ENCODE assay signal across 9 cellular contexts in genomic region chr2:43082111-43082877, GRCh38.
DNase-seq lines count a peak whose midpoint lies in the region; FAIRE-seq and TF ChIP-seq lines count a peak whose summit lies in the region.
"Had no signal": no experiment of that assay in that cellular context is flagged by ENCODE, and none has a peak within 500 bp of the region (broad histone marks: within the 10 kb centered on the region; RNA-seq: fewer than 3 reads in every experiment).

No MANE protein-coding gene starts in this region.

- H3K4me3 ChIP-seq in bronchial epithelial cell (ENCODE audit: low read depth, low read length) (no peak overlapping the region), skin epidermis (no peak overlapping the region)

- no peak for TF ChIP-seq CTCF in bronchial epithelial cell (IDR thresholded peaks at IDR 0.05; ENCODE audit: insufficient read depth, low read length, severe bottlenecking)

- H3K4me1 Mint-ChIP-seq in activated T-helper 2 cell treated with anti-CD3 and anti-CD28 coated beads, Interferon-gamma antibody, Interleukin-2, Interleukin-4, amounts not matched to agents 10 μg/mL and 5 μg/mL and 100 μg/mL, durations not matched to agents 14 hours and 24 hours and 36 hours (ENCODE audit: low read depth) = peaks cover 2% of the 10 kb centered on the region

- FAIRE-seq in bronchial epithelial cell (lab: Jason Lieb, UNC) = no peak

- no peaks in the 10 kb centered on the region for H3K27me3 ChIP-seq in bronchial epithelial cell (ENCODE audit: control insufficient read depth, insufficient read depth, low read length)

- no peaks in the 10 kb centered on the region for H3K36me3 ChIP-seq in bronchial epithelial cell (ENCODE audit: control insufficient read depth, insufficient read depth, low read length)

- peak overlapping the region in 20 of 21 experiments; percentile 46 to 95 (median 88) for H3K27ac ChIP-seq in skin epidermis

- intact Hi-C loops in activated T-helper 2 cell treated with anti-CD3 and anti-CD28 coated beads, Interferon-gamma antibody, Interleukin-2, Interleukin-4, amounts not matched to agents 10 μg/mL and 5 μg/mL and 100 μg/mL, durations not matched to agents 14 hours and 24 hours and 36 hours (cut with micrococcal nuclease) = no loop called here

- H3K27ac Mint-ChIP-seq in activated T-helper 2 cell treated with anti-CD3 and anti-CD28 coated beads, Interferon-gamma antibody, Interleukin-2, Interleukin-4, amounts not matched to agents 10 μg/mL and 5 μg/mL and 100 μg/mL, durations not matched to agents 14 hours and 24 hours and 36 hours = no peak overlapping the region

- no peaks in the 10 kb centered on the region for H3K9me3 Mint-ChIP-seq in activated T-helper 2 cell treated with anti-CD3 and anti-CD28 coated beads, Interferon-gamma antibody, Interleukin-2, Interleukin-4, amounts not matched to agents 10 μg/mL and 5 μg/mL and 100 μg/mL, durations not matched to agents 14 hours and 24 hours and 36 hours

- DNase-seq in HK-2 (ENCODE audit: unreplicated experiment) (peak; percentile 65), bronchial epithelial cell (ENCODE audit: low read depth) (peak; percentile 87), kidney glomerular epithelial cell (lab: John Stamatoyannopoulos, UW) (peak; percentile 66), SW480 (ENCODE audit: low spot score) (no peak), NCI-H774 (lab: John Stamatoyannopoulos, UW) (no peak), NCI-H1417 treated with DMSO at 0.1 percent for 48 hours (lab: John Stamatoyannopoulos, UW) (no peak)
- no peak for DNase-seq in activated T-helper 2 cell treated with anti-CD3 and anti-CD28 coated beads, Interferon-gamma antibody, Interleukin-2, Interleukin-4, amounts not matched to agents 10 μg/mL and 5 μg/mL and 100 μg/mL, durations not matched to agents 14 hours and 24 hours and 36 hours (ENCODE audit: low spot score)
- DNase-seq: NCI-H187 treated with DMSO at 0.1 percent for 48 hours had no signal

- no peaks in the 10 kb centered on the region for H3K27me3 Mint-ChIP-seq in activated T-helper 2 cell treated with anti-CD3 and anti-CD28 coated beads, Interferon-gamma antibody, Interleukin-2, Interleukin-4, amounts not matched to agents 10 μg/mL and 5 μg/mL and 100 μg/mL, durations not matched to agents 14 hours and 24 hours and 36 hours (ENCODE audit: low read depth)

- no peaks in the 10 kb centered on the region for H3K36me3 Mint-ChIP-seq in activated T-helper 2 cell treated with anti-CD3 and anti-CD28 coated beads, Interferon-gamma antibody, Interleukin-2, Interleukin-4, amounts not matched to agents 10 μg/mL and 5 μg/mL and 100 μg/mL, durations not matched to agents 14 hours and 24 hours and 36 hours (ENCODE audit: low read depth)

- H3K4me3 Mint-ChIP-seq in activated T-helper 2 cell treated with anti-CD3 and anti-CD28 coated beads, Interferon-gamma antibody, Interleukin-2, Interleukin-4, amounts not matched to agents 10 μg/mL and 5 μg/mL and 100 μg/mL, durations not matched to agents 14 hours and 24 hours and 36 hours (ENCODE audit: low read depth) = no peak overlapping the region

Comparison
In these comparisons a context has a peak if more than half of its experiments do, and no peak if none do; other contexts are left out.
1. DNase-seq: peak in HK-2 (single experiment), bronchial epithelial cell (single experiment) and kidney glomerular epithelial cell (single experiment); none in SW480 (single experiment), NCI-H774 (single experiment), NCI-H1417 treated with DMSO at 0.1 percent for 48 hours (single experiment) and activated T-helper 2 cell treated with anti-CD3 and anti-CD28 coated beads, Interferon-gamma antibody, Interleukin-2, Interleukin-4, amounts not matched to agents 10 μg/mL and 5 μg/mL and 100 μg/mL, durations not matched to agents 14 hours and 24 hours and 36 hours (single experiment).